Comparison of ENCODE assay signal across 17 cellular contexts in the genomic region with DNA sequence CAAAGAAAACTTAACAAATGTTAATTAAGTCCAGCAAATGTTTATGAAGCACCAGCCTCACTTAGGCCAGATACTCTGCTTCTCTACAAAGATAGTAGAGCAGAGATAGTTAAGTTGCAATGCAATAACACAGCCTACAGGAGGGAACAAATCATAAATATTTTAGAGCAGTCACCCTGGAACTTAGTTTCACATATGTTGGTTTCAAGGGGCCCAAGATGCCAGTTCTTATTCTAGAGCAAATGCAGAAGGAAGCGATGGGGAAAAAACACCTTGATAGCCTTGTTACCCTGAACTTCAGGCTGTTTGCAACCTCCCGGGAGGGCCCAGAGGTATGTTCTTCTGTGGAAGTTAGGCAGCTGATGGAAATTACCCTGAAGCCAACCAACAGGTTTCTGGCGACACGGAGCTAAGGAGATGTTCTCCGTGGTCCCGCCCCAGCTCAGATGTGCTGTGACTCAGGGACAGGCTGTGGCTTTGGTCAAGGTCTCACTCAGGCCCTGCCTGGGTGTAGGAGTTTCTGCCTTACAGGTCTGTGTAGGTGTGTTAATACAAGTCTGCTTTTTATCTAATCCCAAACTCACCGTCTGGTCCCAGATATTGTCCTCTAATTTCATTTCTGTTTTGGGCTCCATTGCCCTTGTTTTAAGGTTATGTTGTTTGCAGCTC. TPM values are rescaled to one million over a fixed set of nuclear protein-coding genes. Genes with fewer than 3 reads are reported as not detected.
DNase-seq lines count a peak whose midpoint lies in the region; ATAC-seq, FAIRE-seq and TF ChIP-seq lines count a peak whose summit lies in the region.
"Had no signal": no experiment of that assay in that cellular context is flagged by ENCODE, and none has a peak within 500 bp of the region (broad histone marks: within the 10 kb centered on the region; RNA-seq: fewer than 3 reads in every experiment).

No MANE protein-coding gene starts in this region.

- peak; percentile 13 for TF ChIP-seq CTCF in AG10803 (conservative IDR thresholded peaks at IDR 0.05; ENCODE audit: low read length)
- TF ChIP-seq CTCF in HEK293 (tag by site-specific recombination; IDR thresholded peaks at IDR 0.05): no peak
- TF ChIP-seq CTCF in astrocyte (IDR thresholded peaks at IDR 0.05; ENCODE audit: insufficient read depth, low read depth, low read length): no peak
- no peak for TF ChIP-seq CTCF in keratinocyte (optimal IDR thresholded peaks at IDR 0.05 in 1 of 3, IDR thresholded peaks at IDR 0.05 in 1 of 3, conservative IDR thresholded peaks at IDR 0.05 in 1 of 3; ENCODE audit: extremely low read depth in 1 of 3, insufficient read depth in 2 of 3, low read length in 3 of 3)
- no peak for TF ChIP-seq CTCF in transverse colon (IDR thresholded peaks at IDR 0.05)

- peaks cover 12% of the 10 kb centered on the region for H3K36me3 Mint-ChIP-seq in astrocyte (ENCODE audit: low read depth, unreplicated experiment)
- H3K36me3 Mint-ChIP-seq: memory B cell had no signal

- no peak for TF ChIP-seq POLR2A in transverse colon (IDR thresholded peaks at IDR 0.05)

- dilution Hi-C loops in keratinocyte (cut with MboI; ENCODE audit: extremely low pct_ligation_motif_present, low sequenced_read_pairs): no loop called here

- H3K27me3 Mint-ChIP-seq in astrocyte (ENCODE audit: low read depth, unreplicated experiment): no peaks in the 10 kb centered on the region

- H3K4me1 ChIP-seq in HEK293 (ENCODE audit: control insufficient read depth, insufficient read depth, low read length): peaks cover 17% of the 10 kb centered on the region
- peaks cover 60% of the 10 kb centered on the region for H3K4me1 ChIP-seq in astrocyte (ENCODE audit: insufficient read depth, low read length)
- H3K4me1 ChIP-seq in keratinocyte (ENCODE audit: control insufficient read depth, extremely low read depth, insufficient read depth, low read length): peaks cover 58% of the 10 kb centered on the region
- H3K4me1 ChIP-seq in transverse colon: peaks cover 12 to 36% (median 26%) of the 10 kb centered on the region in 4 donors

- H2AFZ ChIP-seq in astrocyte (ENCODE audit: low read depth, low read length) (no peak overlapping the region), keratinocyte (ENCODE audit: control insufficient read depth, low read length) (no peak overlapping the region)

- in situ Hi-C loops in transverse colon (cut with MboI; ENCODE audit: low pct_ligation_motif_present in 1 of 4, low pct_unique_long_range_greater_than_20kb in 1 of 4, low sequenced_read_pairs in 3 of 4): no loop called here

- FAIRE-seq in astrocyte (lab: Jason Lieb, UNC) (no peak), keratinocyte (lab: Jason Lieb, UNC) (peak; percentile 13)
- FAIRE-seq: G401.6, GM18507 had no signal

- WGBS in transverse colon (ENCODE audit: low coverage in 1 of 2), 2 donors: 80 to 94% methylated on average over 7 of the region's 7 CpGs

- peaks cover 82% of the 10 kb centered on the region for H3K79me2 ChIP-seq in astrocyte (ENCODE audit: insufficient read depth, low read length)
- H3K79me2 ChIP-seq in keratinocyte (ENCODE audit: control insufficient read depth, insufficient read depth, low read length): peaks cover 64% of the 10 kb centered on the region

- peak overlapping the region; percentile 73 for H3K4me3 Mint-ChIP-seq in astrocyte (ENCODE audit: unreplicated experiment)
- H3K4me3 Mint-ChIP-seq: memory B cell had no signal

- H3K9me3 ChIP-seq in HEK293 (ENCODE audit: control insufficient read depth, insufficient read depth, low read depth, low read length) (no peaks in the 10 kb centered on the region), astrocyte (ENCODE audit: insufficient read depth, low read depth, low read length) (no peaks in the 10 kb centered on the region), keratinocyte (ENCODE audit: control insufficient read depth, low read depth, low read length) (no peaks in the 10 kb centered on the region), transverse colon (no peaks in the 10 kb centered on the region)
- H3K9me3 ChIP-seq: BLaER1 treated with 17β-estradiol and CSF1 and Interleukin-3, amounts not matched to agents 10 nM and 100 nM; stomach had no signal

- H3K36me3 ChIP-seq in HEK293 (ENCODE audit: control insufficient read depth in 2 of 2, insufficient read depth in 1 of 2, low read length in 2 of 2): no peaks in the 10 kb centered on the region
- no peaks in the 10 kb centered on the region for H3K36me3 ChIP-seq in astrocyte (ENCODE audit: insufficient read depth, low read length)
- no peaks in the 10 kb centered on the region for H3K36me3 ChIP-seq in keratinocyte (ENCODE audit: control insufficient read depth in 2 of 2, extremely low read depth in 1 of 2, insufficient read depth in 2 of 2, low read length in 2 of 2)
- H3K36me3 ChIP-seq in transverse colon: no peaks in the 10 kb centered on the region
- H3K36me3 ChIP-seq: stomach had no signal

- intact Hi-C loops in transverse colon (cut with DNase I; ENCODE audit: low total_unique reads): no loop called here

- H4K20me1 ChIP-seq in astrocyte (ENCODE audit: insufficient read depth, low read length): peaks cover 63% of the 10 kb centered on the region
- H4K20me1 ChIP-seq in keratinocyte (ENCODE audit: control insufficient read depth, extremely low read depth, insufficient read depth, low read length): peaks cover 2% of the 10 kb centered on the region

- H3K27ac ChIP-seq in HEK293 (ENCODE audit: extremely low read depth, low read depth, low read length) (no peak overlapping the region), astrocyte (ENCODE audit: low read depth, low read length) (no peak overlapping the region), keratinocyte (ENCODE audit: control insufficient read depth, insufficient read depth, low read length) (peak overlapping the region; percentile 13), transverse colon (peak overlapping the region in 2 of 4 donors; percentile 1 to 6)
- H3K27ac ChIP-seq: BLaER1 treated with 17β-estradiol and CSF1 and Interleukin-3, amounts not matched to agents 10 nM and 100 nM had no signal

- H3K4me1 Mint-ChIP-seq in astrocyte (ENCODE audit: low read depth, unreplicated experiment): peaks cover 61% of the 10 kb centered on the region

- H3K4me3 ChIP-seq in AG10803 (ENCODE audit: low read length): no peak overlapping the region
- H3K4me3 ChIP-seq in HEK293 (ENCODE audit: low read depth, low read length): no peak overlapping the region
- no peak overlapping the region for H3K4me3 ChIP-seq in astrocyte (ENCODE audit: insufficient read depth, low read depth, low read length)
- H3K4me3 ChIP-seq in keratinocyte (ENCODE audit: control insufficient read depth in 2 of 3, extremely low read depth in 1 of 3, insufficient read depth in 2 of 3, low read depth in 1 of 3, low read length in 3 of 3): no peak overlapping the region
- no peak overlapping the region for H3K4me3 ChIP-seq in transverse colon
- H3K4me3 ChIP-seq: BLaER1 treated with 17β-estradiol and CSF1 and Interleukin-3, amounts not matched to agents 10 nM and 100 nM; stomach had no signal

- H3K4me2 ChIP-seq in astrocyte (ENCODE audit: low read length) (peak overlapping the region; percentile 58), keratinocyte (ENCODE audit: control insufficient read depth, extremely low read depth, insufficient read depth, low read depth, low read length) (peak overlapping the region; percentile 24)

- POLR2A ChIA-PET in HEK293 (lab: Yijun Ruan, JAX): interaction anchor here (0.6 to 1.4 kb wide), 2 partner anchors 54 to 890 kb away, joined by 4 to 6 read pairs; no protein-coding TSS in a partner anchor

- peak overlapping the region; percentile 4 for H3K9ac ChIP-seq in astrocyte (ENCODE audit: low read length)
- peak overlapping the region; percentile 29 for H3K9ac ChIP-seq in keratinocyte (ENCODE audit: control insufficient read depth, extremely low read depth, insufficient read depth, low read length)

- H3K27me3 ChIP-seq in astrocyte (ENCODE audit: insufficient read depth, low read length) (no peaks in the 10 kb centered on the region), keratinocyte (ENCODE audit: control insufficient read depth, extremely low read depth, insufficient read depth, low read length) (no peaks in the 10 kb centered on the region), transverse colon (no peaks in the 10 kb centered on the region)
- H3K27me3 ChIP-seq: stomach had no signal

- DNase-seq in AG10803 (ENCODE audit: low read depth) (no peak), astrocyte (ENCODE audit: low read depth) (no peak), keratinocyte (ENCODE audit: low read depth, low spot score) (no peak), transverse colon (no peak), cortex of kidney (lab: John Stamatoyannopoulos, UW) (no peak)
- DNase-seq in effector CD4-positive, alpha-beta T cell: no peak
- DNase-seq: activated CD4-positive, CD25-positive, alpha-beta regulatory T cell treated with anti-CD3 and anti-CD28 coated beads, Interleukin-2, amount 50 U/mL, for 72 hours; NCI-H2029 treated with DMSO at 0.1 percent for 48 hours; stomach; SW 1271 had no signal

- CTCF ChIA-PET in HEK293 (lab: Yijun Ruan, JAX): interaction anchor here (1.0 to 1.3 kb wide), 3 partner anchors 62 to 121 kb away, joined by 3 to 5 read pairs (median 4); no protein-coding TSS in a partner anchor

- no peaks in the 10 kb centered on the region for H3K9me1 ChIP-seq in keratinocyte (ENCODE audit: control insufficient read depth, extremely low read depth, insufficient read depth, low read length)

- peak overlapping the region; percentile 77 for H3K27ac Mint-ChIP-seq in astrocyte (ENCODE audit: unreplicated experiment)
- H3K27ac Mint-ChIP-seq: activated T-helper 2 cell treated with anti-CD3 and anti-CD28 coated beads, Interferon-gamma antibody, Interleukin-2, Interleukin-4, amounts not matched to agents 10 μg/mL and 5 μg/mL and 100 μg/mL, durations not matched to agents 14 hours and 24 hours and 36 hours; memory B cell had no signal

- ATAC-seq in GM18858 (IDR thresholded peaks at IDR 0.05; ENCODE audit: unreplicated experiment): no peak

- TF ChIP-seq EP300 in transverse colon (IDR thresholded peaks at IDR 0.05; ENCODE audit: low read depth): no peak

- H3K9me3 Mint-ChIP-seq in astrocyte (ENCODE audit: unreplicated experiment): no peaks in the 10 kb centered on the region
- H3K9me3 Mint-ChIP-seq: activated T-helper 2 cell treated with anti-CD3 and anti-CD28 coated beads, Interferon-gamma antibody, Interleukin-2, Interleukin-4, amounts not matched to agents 10 μg/mL and 5 μg/mL and 100 μg/mL, durations not matched to agents 14 hours and 24 hours and 36 hours; memory B cell had no signal

RNA-seq across cellular contexts. Expression of a gene that starts 3.8 kb away (rescaled TPM):
- total RNA-seq in astrocyte: 93.6 and 101 TPM in 2 replicates
- polyA plus RNA-seq in keratinocyte: 13.6 to 21.9 TPM (median 15.0 TPM) in 3 replicates
- 17.5 TPM for polyA plus RNA-seq in keratinocyte (2011; ENCODE audit: low read depth)
- 9.1 and 14.6 TPM in 2 replicates for polyA plus RNA-seq in keratinocyte (2011; cell fraction: cytosol; rRNA removed)
- 39.1 and 50.4 TPM in 2 replicates for polyA plus RNA-seq in keratinocyte (2011; cell fraction: nucleus; rRNA removed)
- polyA plus RNA-seq in keratinocyte (2012; ENCODE audit: low replicate concordance): 24.1 and 30.8 TPM in 2 replicates
- 32.1 to 53.2 TPM (median 34.4 TPM) in 3 replicates for polyA minus RNA-seq in keratinocyte
- 20.9 TPM for polyA minus RNA-seq in keratinocyte (2011; cell fraction: cytosol; rRNA and poly(A)+ RNA removed)
- 32.9 and 56.7 TPM in 2 replicates for polyA minus RNA-seq in keratinocyte (2011; cell fraction: nucleus; rRNA and poly(A)+ RNA removed)
- 10 to 100 TPM; 14.1 to 78.2 (median 18.4) TPM for total RNA-seq in transverse colon
